In the genomic region with DNA sequence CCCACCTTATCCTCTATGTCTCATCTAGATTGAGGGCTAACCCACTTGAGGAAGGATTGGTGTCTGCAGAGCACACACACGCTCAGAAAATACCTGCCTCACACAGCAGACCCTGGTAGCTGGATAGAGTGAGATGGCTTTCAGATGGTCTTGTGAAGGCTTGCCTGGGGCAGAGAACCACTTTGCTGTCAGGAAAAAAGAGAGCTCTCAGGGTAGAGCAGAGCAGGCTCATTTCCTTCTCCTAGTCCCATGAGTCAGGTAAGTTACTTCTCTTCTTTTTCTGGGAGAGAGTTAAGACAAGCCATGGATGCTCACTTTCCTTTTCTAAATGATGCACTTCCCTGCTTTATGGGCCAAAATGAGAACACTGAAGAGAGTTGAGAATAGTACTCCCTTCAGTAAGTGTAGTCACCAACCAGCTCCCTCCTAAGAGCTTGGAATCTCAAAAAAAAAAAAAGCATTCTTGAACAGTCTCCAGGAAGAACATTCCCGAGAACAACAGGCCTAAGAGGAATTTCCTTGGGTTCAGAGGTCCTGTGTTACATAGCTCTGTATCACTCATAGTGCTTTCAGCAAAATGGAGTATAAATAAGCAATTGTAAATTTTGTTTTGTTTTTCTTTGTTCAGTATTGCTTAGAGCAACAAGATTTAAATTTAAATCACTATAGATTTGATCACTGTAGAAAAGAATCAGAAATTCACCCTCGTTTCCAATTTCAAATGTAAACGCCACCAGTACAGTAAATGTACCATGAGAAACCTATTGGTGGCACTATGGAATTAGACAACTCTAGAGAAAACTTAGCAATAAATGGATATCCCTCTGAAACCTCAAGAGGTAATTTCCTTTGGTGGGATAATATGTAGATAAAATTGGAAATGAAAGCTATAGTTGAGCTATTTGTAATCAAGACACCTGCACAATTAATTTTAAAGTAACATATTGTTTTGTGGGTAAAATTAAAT, we compare ENCODE assay signal across 1 cellular context.
TF ChIP-seq lines count a peak whose summit lies in the region.

No MANE protein-coding gene starts in this region.

TF ChIP-seq in K562, 482 proteins besides CTCF, POLR2A, EP300 and RAD21 (continued from another document):
- TF ChIP-seq, protein P1, sequence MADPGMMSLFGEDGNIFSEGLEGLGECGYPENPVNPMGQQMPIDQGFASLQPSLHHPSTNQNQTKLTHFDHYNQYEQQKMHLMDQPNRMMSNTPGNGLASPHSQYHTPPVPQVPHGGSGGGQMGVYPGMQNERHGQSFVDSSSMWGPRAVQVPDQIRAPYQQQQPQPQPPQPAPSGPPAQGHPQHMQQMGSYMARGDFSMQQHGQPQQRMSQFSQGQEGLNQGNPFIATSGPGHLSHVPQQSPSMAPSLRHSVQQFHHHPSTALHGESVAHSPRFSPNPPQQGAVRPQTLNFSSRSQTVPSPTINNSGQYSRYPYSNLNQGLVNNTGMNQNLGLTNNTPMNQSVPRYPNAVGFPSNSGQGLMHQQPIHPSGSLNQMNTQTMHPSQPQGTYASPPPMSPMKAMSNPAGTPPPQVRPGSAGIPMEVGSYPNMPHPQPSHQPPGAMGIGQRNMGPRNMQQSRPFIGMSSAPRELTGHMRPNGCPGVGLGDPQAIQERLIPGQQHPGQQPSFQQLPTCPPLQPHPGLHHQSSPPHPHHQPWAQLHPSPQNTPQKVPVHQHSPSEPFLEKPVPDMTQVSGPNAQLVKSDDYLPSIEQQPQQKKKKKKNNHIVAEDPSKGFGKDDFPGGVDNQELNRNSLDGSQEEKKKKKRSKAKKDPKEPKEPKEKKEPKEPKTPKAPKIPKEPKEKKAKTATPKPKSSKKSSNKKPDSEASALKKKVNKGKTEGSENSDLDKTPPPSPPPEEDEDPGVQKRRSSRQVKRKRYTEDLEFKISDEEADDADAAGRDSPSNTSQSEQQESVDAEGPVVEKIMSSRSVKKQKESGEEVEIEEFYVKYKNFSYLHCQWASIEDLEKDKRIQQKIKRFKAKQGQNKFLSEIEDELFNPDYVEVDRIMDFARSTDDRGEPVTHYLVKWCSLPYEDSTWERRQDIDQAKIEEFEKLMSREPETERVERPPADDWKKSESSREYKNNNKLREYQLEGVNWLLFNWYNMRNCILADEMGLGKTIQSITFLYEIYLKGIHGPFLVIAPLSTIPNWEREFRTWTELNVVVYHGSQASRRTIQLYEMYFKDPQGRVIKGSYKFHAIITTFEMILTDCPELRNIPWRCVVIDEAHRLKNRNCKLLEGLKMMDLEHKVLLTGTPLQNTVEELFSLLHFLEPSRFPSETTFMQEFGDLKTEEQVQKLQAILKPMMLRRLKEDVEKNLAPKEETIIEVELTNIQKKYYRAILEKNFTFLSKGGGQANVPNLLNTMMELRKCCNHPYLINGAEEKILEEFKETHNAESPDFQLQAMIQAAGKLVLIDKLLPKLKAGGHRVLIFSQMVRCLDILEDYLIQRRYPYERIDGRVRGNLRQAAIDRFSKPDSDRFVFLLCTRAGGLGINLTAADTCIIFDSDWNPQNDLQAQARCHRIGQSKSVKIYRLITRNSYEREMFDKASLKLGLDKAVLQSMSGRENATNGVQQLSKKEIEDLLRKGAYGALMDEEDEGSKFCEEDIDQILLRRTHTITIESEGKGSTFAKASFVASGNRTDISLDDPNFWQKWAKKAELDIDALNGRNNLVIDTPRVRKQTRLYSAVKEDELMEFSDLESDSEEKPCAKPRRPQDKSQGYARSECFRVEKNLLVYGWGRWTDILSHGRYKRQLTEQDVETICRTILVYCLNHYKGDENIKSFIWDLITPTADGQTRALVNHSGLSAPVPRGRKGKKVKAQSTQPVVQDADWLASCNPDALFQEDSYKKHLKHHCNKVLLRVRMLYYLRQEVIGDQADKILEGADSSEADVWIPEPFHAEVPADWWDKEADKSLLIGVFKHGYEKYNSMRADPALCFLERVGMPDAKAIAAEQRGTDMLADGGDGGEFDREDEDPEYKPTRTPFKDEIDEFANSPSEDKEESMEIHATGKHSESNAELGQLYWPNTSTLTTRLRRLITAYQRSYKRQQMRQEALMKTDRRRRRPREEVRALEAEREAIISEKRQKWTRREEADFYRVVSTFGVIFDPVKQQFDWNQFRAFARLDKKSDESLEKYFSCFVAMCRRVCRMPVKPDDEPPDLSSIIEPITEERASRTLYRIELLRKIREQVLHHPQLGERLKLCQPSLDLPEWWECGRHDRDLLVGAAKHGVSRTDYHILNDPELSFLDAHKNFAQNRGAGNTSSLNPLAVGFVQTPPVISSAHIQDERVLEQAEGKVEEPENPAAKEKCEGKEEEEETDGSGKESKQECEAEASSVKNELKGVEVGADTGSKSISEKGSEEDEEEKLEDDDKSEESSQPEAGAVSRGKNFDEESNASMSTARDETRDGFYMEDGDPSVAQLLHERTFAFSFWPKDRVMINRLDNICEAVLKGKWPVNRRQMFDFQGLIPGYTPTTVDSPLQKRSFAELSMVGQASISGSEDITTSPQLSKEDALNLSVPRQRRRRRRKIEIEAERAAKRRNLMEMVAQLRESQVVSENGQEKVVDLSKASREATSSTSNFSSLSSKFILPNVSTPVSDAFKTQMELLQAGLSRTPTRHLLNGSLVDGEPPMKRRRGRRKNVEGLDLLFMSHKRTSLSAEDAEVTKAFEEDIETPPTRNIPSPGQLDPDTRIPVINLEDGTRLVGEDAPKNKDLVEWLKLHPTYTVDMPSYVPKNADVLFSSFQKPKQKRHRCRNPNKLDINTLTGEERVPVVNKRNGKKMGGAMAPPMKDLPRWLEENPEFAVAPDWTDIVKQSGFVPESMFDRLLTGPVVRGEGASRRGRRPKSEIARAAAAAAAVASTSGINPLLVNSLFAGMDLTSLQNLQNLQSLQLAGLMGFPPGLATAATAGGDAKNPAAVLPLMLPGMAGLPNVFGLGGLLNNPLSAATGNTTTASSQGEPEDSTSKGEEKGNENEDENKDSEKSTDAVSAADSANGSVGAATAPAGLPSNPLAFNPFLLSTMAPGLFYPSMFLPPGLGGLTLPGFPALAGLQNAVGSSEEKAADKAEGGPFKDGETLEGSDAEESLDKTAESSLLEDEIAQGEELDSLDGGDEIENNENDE (IDR thresholded peaks at IDR 0.05; ENCODE audit: low read depth, low read length), result no peak
- TF ChIP-seq ZNF311 (CRISPR knock-in tag; IDR thresholded peaks at IDR 0.05), result no peak
- TF ChIP-seq PHB (CRISPR knock-in tag; IDR thresholded peaks at IDR 0.05), result no peak
- TF ChIP-seq PURB (CRISPR knock-in tag; IDR thresholded peaks at IDR 0.05; ENCODE audit: low read depth), result no peak
- no peak for TF ChIP-seq XRCC5 (IDR thresholded peaks at IDR 0.05; ENCODE audit: low read depth, low read length)
- no peak for TF ChIP-seq KHSRP (IDR thresholded peaks at IDR 0.05)
- no peak for TF ChIP-seq GTF2F1 (IDR thresholded peaks at IDR 0.05; ENCODE audit: low read depth, low read length)
TF ChIP-seq in K562: peak in this region for 0.
